In genomic region chr10:11208243-11208642, GRCh38 we compare ENCODE assay signal across 18 cellular contexts.
DNase-seq lines count a peak whose midpoint lies in the region; ATAC-seq and TF ChIP-seq lines count a peak whose summit lies in the region.
"Had no signal": no experiment of that assay in that cellular context is flagged by ENCODE, and none has a peak within 500 bp of the region (broad histone marks: within the 10 kb centered on the region; RNA-seq: fewer than 3 reads in every experiment).

No MANE protein-coding gene starts in this region.

- TF ChIP-seq POLR2A in Peyer's patch (IDR thresholded peaks at IDR 0.05): no peak

- peak overlapping the region; percentile 97 for H3K27ac Mint-ChIP-seq in activated CD4-positive, alpha-beta T cell treated with anti-CD3 and anti-CD28 coated beads for 36 hours
- H3K27ac Mint-ChIP-seq in activated naive CD4-positive, alpha-beta T cell treated with anti-CD3 and anti-CD28 coated beads, Interleukin-2, amount 50 U/mL, for 72 hours: peak overlapping the region; percentile 93 to 97
- no peak overlapping the region for H3K27ac Mint-ChIP-seq in natural killer cell

- no peaks in the 10 kb centered on the region for H3K9me3 ChIP-seq in Peyer's patch
- H3K9me3 ChIP-seq: esophagus muscularis mucosa, sigmoid colon, upper lobe of left lung had no signal

- peaks cover 99% of the 10 kb centered on the region for H3K4me1 Mint-ChIP-seq in activated CD4-positive, alpha-beta T cell treated with anti-CD3 and anti-CD28 coated beads for 36 hours
- peaks cover 99 to 100% of the 10 kb centered on the region in 2 donors for H3K4me1 Mint-ChIP-seq in natural killer cell

- no peaks in the 10 kb centered on the region for H3K27me3 ChIP-seq in Peyer's patch
- H3K27me3 ChIP-seq: esophagus muscularis mucosa, sigmoid colon, upper lobe of left lung had no signal

- H3K36me3 Mint-ChIP-seq in activated CD4-positive, alpha-beta T cell treated with anti-CD3 and anti-CD28 coated beads for 36 hours (ENCODE audit: low read depth): peaks cover 76% of the 10 kb centered on the region
- peaks cover 28 to 74% of the 10 kb centered on the region in 2 donors for H3K36me3 Mint-ChIP-seq in activated naive CD4-positive, alpha-beta T cell treated with anti-CD3 and anti-CD28 coated beads, Interleukin-2, amount 50 U/mL, for 72 hours
- H3K36me3 Mint-ChIP-seq in natural killer cell: no peaks in the 10 kb centered on the region

- no peaks in the 10 kb centered on the region for H3K36me3 ChIP-seq in Peyer's patch
- H3K36me3 ChIP-seq: WERI-Rb-1 had no signal

- H3K27ac ChIP-seq in Peyer's patch: no peak overlapping the region
- H3K27ac ChIP-seq: esophagus muscularis mucosa, sigmoid colon, upper lobe of left lung, WERI-Rb-1 had no signal

- no peak overlapping the region for H3K4me3 ChIP-seq in Peyer's patch
- H3K4me3 ChIP-seq: esophagus muscularis mucosa, sigmoid colon, upper lobe of left lung had no signal

- no peak for ATAC-seq in activated CD4-positive, alpha-beta T cell treated with anti-CD3 and anti-CD28 coated beads for 36 hours
- ATAC-seq in GM18867 (IDR thresholded peaks at IDR 0.05; ENCODE audit: unreplicated experiment): peak; percentile 72
- ATAC-seq in activated naive CD4-positive, alpha-beta T cell treated with anti-CD3 and anti-CD28 coated beads, Interleukin-2, amount 50 U/mL, for 72 hours: no peak
- no peak for ATAC-seq in natural killer cell
- no peak for ATAC-seq in HG03280 (IDR thresholded peaks at IDR 0.05; ENCODE audit: unreplicated experiment)

- CTCF ChIA-PET in activated CD4-positive, alpha-beta T cell treated with anti-CD3 and anti-CD28 coated beads for 36 hours (lab: Charles Lee): interaction anchor here (1.0 to 1.8 kb wide), 3 partner anchors 44 to 63 kb away, joined by 3 to 5 read pairs (median 3); no protein-coding TSS in a partner anchor

- H3K4me3 Mint-ChIP-seq in activated CD4-positive, alpha-beta T cell treated with anti-CD3 and anti-CD28 coated beads for 36 hours: peak overlapping the region; percentile 63
- H3K4me3 Mint-ChIP-seq in natural killer cell: peak overlapping the region; percentile 76

- H3K9me3 Mint-ChIP-seq in activated CD4-positive, alpha-beta T cell treated with anti-CD3 and anti-CD28 coated beads for 36 hours (ENCODE audit: low read depth): no peaks in the 10 kb centered on the region
- H3K9me3 Mint-ChIP-seq in activated naive CD4-positive, alpha-beta T cell treated with anti-CD3 and anti-CD28 coated beads, Interleukin-2, amount 50 U/mL, for 72 hours: no peaks in the 10 kb centered on the region
- no peaks in the 10 kb centered on the region for H3K9me3 Mint-ChIP-seq in natural killer cell

- H3K4me1 ChIP-seq in Peyer's patch: peaks cover 0 to 21% (median 3%) of the 10 kb centered on the region in 4 donors

- intact Hi-C loops in activated CD4-positive, alpha-beta T cell treated with anti-CD3 and anti-CD28 coated beads for 36 hours (cut with DNase I, micrococcal nuclease): loop anchor here (2.0 to 5.0 kb wide), 3 partner anchors 25 to 41 kb away; no protein-coding TSS in a partner anchor
- intact Hi-C loops in natural killer cell (cut with micrococcal nuclease): loop anchor here (2.0 to 5.0 kb wide), 4 partner anchors 13 to 61 kb away; no protein-coding TSS in a partner anchor

- POLR2A ChIA-PET in activated CD4-positive, alpha-beta T cell treated with anti-CD3 and anti-CD28 coated beads for 36 hours (lab: Charles Lee): interaction anchor here (0.7 to 1.5 kb wide), 2 partner anchors 18 to 28 kb away, joined by 3 to 9 read pairs; no protein-coding TSS in a partner anchor

- DNase-seq in activated CD4-positive, alpha-beta T cell treated with anti-CD3 and anti-CD28 coated beads for 36 hours: no peak
- no peak for DNase-seq in activated CD4-positive, alpha-beta T cell treated with anti-CD3 and anti-CD28 coated beads for 4 hours
- no peak for DNase-seq in activated naive CD4-positive, alpha-beta T cell treated with anti-CD3 and anti-CD28 coated beads, Interleukin-2, amount 50 U/mL, for 72 hours (ENCODE audit: low spot score in 2 of 2)
- DNase-seq in natural killer cell (no peak), GF-D8 (lab: John Stamatoyannopoulos, UW) (no peak), Peyer's patch (no peak)
- DNase-seq: dermis blood vessel endothelial cell; kidney; NCI-H1105; NCI-H2171 treated with DMSO at 0.1 percent for 48 hours; occipital lobe; sigmoid colon; stimulated activated CD4-positive, alpha-beta T cell treated with anti-CD3 and anti-CD28 coated beads, Interleukin-4, amount 100 ng/mL, for 24 hours; upper lobe of left lung; WERI-Rb-1 had no signal

- TF ChIP-seq CTCF in natural killer cell (IDR thresholded peaks at IDR 0.05) (no peak), Peyer's patch (IDR thresholded peaks at IDR 0.05) (no peak)

- H3K27me3 Mint-ChIP-seq in activated CD4-positive, alpha-beta T cell treated with anti-CD3 and anti-CD28 coated beads for 36 hours: no peaks in the 10 kb centered on the region
- no peaks in the 10 kb centered on the region for H3K27me3 Mint-ChIP-seq in natural killer cell (ENCODE audit: low read depth in 2 of 2)

Comparison
In these comparisons a context has a peak if more than half of its experiments do, and no peak if none do; other contexts are left out.
1. H3K27ac Mint-ChIP-seq: peak in activated CD4-positive, alpha-beta T cell treated with anti-CD3 and anti-CD28 coated beads for 36 hours (single experiment) and activated naive CD4-positive, alpha-beta T cell treated with anti-CD3 and anti-CD28 coated beads, Interleukin-2, amount 50 U/mL, for 72 hours (2 of 2); none in natural killer cell (0 of 2).